In genomic region chr6:53651149-53651763, GRCh38 we compare ENCODE assay signal across 8 cellular contexts. TPM values are rescaled to one million over a fixed set of nuclear protein-coding genes. Genes with fewer than 3 reads are reported as not detected.
DNase-seq lines count a peak whose midpoint lies in the region; ATAC-seq lines count a peak whose summit lies in the region.

No MANE protein-coding gene starts in this region.

- ATAC-seq in GM18909 (IDR thresholded peaks at IDR 0.05; ENCODE audit: poor library complexity, unreplicated experiment): peak; percentile 47
- peak; percentile 27 for ATAC-seq in activated CD8-positive, alpha-beta memory T cell treated with anti-CD3 and anti-CD28 coated beads, Interleukin-2, amount 10 ng/mL, durations not matched to agents 7 days and 5 days

- H3K4me1 Mint-ChIP-seq in activated CD8-positive, alpha-beta memory T cell treated with anti-CD3 and anti-CD28 coated beads, Interleukin-2, amount 10 ng/mL, durations not matched to agents 7 days and 5 days: peaks cover 44% of the 10 kb centered on the region

- no peaks in the 10 kb centered on the region for H3K27me3 ChIP-seq in mucosa of stomach (ENCODE audit: control insufficient read depth, insufficient read depth, low read length)

- H3K9me3 ChIP-seq in mucosa of stomach (ENCODE audit: control insufficient read depth, low read length): no peaks in the 10 kb centered on the region

- H3K4me3 Mint-ChIP-seq in activated CD8-positive, alpha-beta memory T cell treated with anti-CD3 and anti-CD28 coated beads, Interleukin-2, amount 10 ng/mL, durations not matched to agents 7 days and 5 days: peak overlapping the region; percentile 85

- CTCF ChIA-PET in activated CD8-positive, alpha-beta memory T cell treated with anti-CD3 and anti-CD28 coated beads, Interleukin-2, amount 10 ng/mL, durations not matched to agents 7 days and 5 days (lab: Charles Lee): interaction anchor here (0.7 to 5.9 kb wide), 30 partner anchors 9 to 479 kb away, joined by 3 to 40 read pairs (median 4); partner anchors contain the start of genes GCLC and LRRC1

- peaks cover 9% of the 10 kb centered on the region for H3K4me1 ChIP-seq in mucosa of stomach (ENCODE audit: control insufficient read depth, insufficient read depth, low read length)

- H3K36me3 Mint-ChIP-seq in activated CD8-positive, alpha-beta memory T cell treated with anti-CD3 and anti-CD28 coated beads, Interleukin-2, amount 10 ng/mL, durations not matched to agents 7 days and 5 days: peaks cover 6% of the 10 kb centered on the region

- DNase-seq in AG08396 (ENCODE audit: low spot score) (peak; percentile 42), HPDE6-E6E7 (ENCODE audit: extremely low spot score) (peak; percentile 25), NOMO-1 (lab: John Stamatoyannopoulos, UW; ENCODE audit: unreplicated experiment in 2 of 2) (peak; percentile 80 to 81), epithelial cell of prostate (ENCODE audit: low read depth, low spot score) (no peak)
- DNase-seq in activated CD8-positive, alpha-beta memory T cell treated with anti-CD3 and anti-CD28 coated beads, Interleukin-2, amount 10 ng/mL, durations not matched to agents 7 days and 5 days: peak; percentile 82
- DNase-seq in stimulated activated CD8-positive, alpha-beta memory T cell treated with anti-CD3 and anti-CD28 coated beads, Interleukin-7, amount 100 ng/mL, for 24 hours (ENCODE audit: low read depth): peak; percentile 28

- peak overlapping the region; percentile 74 for H3K27ac ChIP-seq in epithelial cell of prostate

- H3K9ac ChIP-seq in mucosa of stomach (ENCODE audit: low read length): peak overlapping the region; percentile 69

- H3K4me3 ChIP-seq in mucosa of stomach (ENCODE audit: low read length): peak overlapping the region; percentile 84

- peaks cover 7% of the 10 kb centered on the region for H3K27me3 Mint-ChIP-seq in activated CD8-positive, alpha-beta memory T cell treated with anti-CD3 and anti-CD28 coated beads, Interleukin-2, amount 10 ng/mL, durations not matched to agents 7 days and 5 days

- peak overlapping the region; percentile 91 for H3K27ac Mint-ChIP-seq in activated CD8-positive, alpha-beta memory T cell treated with anti-CD3 and anti-CD28 coated beads, Interleukin-2, amount 10 ng/mL, durations not matched to agents 7 days and 5 days

- H3K9me3 Mint-ChIP-seq in activated CD8-positive, alpha-beta memory T cell treated with anti-CD3 and anti-CD28 coated beads, Interleukin-2, amount 10 ng/mL, durations not matched to agents 7 days and 5 days (ENCODE audit: low read depth): no peaks in the 10 kb centered on the region

- H3K36me3 ChIP-seq in mucosa of stomach (ENCODE audit: control insufficient read depth, insufficient read depth, low read length): no peaks in the 10 kb centered on the region

RNA-seq across cellular contexts. Expression of gene KLHL31, which starts 14.3 kb away (rescaled TPM):
- under 1 TPM; 0.23 TPM for total RNA-seq in activated CD8-positive, alpha-beta memory T cell treated with anti-CD3 and anti-CD28 coated beads, Interleukin-2, amount 10 ng/mL, durations not matched to agents 7 days and 5 days
